In genomic region chr4:108890491-108890890, GRCh38 we compare ENCODE assay signal across 21 cellular contexts.
"Had no signal": no experiment of that assay in that cellular context is flagged by ENCODE, and none has a peak within 500 bp of the region (broad histone marks: within the 10 kb centered on the region; RNA-seq: fewer than 3 reads in every experiment).

No MANE protein-coding gene starts in this region.

- ATAC-seq: activated CD8-positive, alpha-beta T cell treated with anti-CD3 and anti-CD28 coated beads, Interleukin-2, amount 10 ng/mL, durations not matched to agents 7 days and 5 days; effector memory CD8-positive, alpha-beta T cell; left colon; natural killer cell treated with Interleukin-12 subunit alpha and Interleukin-12 subunit beta and Interleukin-15 and Interleukin-18, amount 100 ng/mL, for 72 hours had no signal

- H3K27ac ChIP-seq: brain microvascular endothelial cell, sigmoid colon, stomach, testis had no signal

- H3K9me3 Mint-ChIP-seq: activated B cell treated with CpG ODN at 0.5 μM for 24 hours; central memory CD8-positive, alpha-beta T cell; dendritic cell treated with granulocyte-macrophage colony-stimulating factor and Interleukin-4, amounts not matched to agents 40 ng/mL and 50 ng/mL, for 4 days had no signal

- H3K4me3 Mint-ChIP-seq: activated B cell treated with CpG ODN at 0.5 μM for 24 hours; activated CD4-positive, alpha-beta T cell treated with anti-CD3 and anti-CD28 coated beads, Interleukin-2, amount 10 ng/mL, durations not matched to agents 24 days and 14 days; activated CD8-positive, alpha-beta T cell treated with anti-CD3 and anti-CD28 coated beads, Interleukin-2, amount 10 ng/mL, durations not matched to agents 7 days and 5 days; activated naive CD8-positive, alpha-beta T cell; central memory CD8-positive, alpha-beta T cell; dendritic cell treated with granulocyte-macrophage colony-stimulating factor and Interleukin-4, amounts not matched to agents 40 ng/mL and 50 ng/mL, for 4 days; effector memory CD8-positive, alpha-beta T cell; natural killer cell treated with Interleukin-12 subunit alpha and Interleukin-12 subunit beta and Interleukin-15 and Interleukin-18, amount 100 ng/mL, for 72 hours had no signal

- H3K27ac Mint-ChIP-seq: activated B cell treated with CpG ODN at 0.5 μM for 24 hours; activated CD4-positive, alpha-beta T cell treated with anti-CD3 and anti-CD28 coated beads, Interleukin-2, amount 10 ng/mL, durations not matched to agents 24 days and 14 days; activated CD8-positive, alpha-beta T cell treated with anti-CD3 and anti-CD28 coated beads, Interleukin-2, amount 10 ng/mL, durations not matched to agents 7 days and 5 days; activated naive CD8-positive, alpha-beta T cell; dendritic cell treated with granulocyte-macrophage colony-stimulating factor and Interleukin-4, amounts not matched to agents 40 ng/mL and 50 ng/mL, for 4 days; effector memory CD8-positive, alpha-beta T cell; natural killer cell treated with Interleukin-12 subunit alpha and Interleukin-12 subunit beta and Interleukin-15 and Interleukin-18, amount 100 ng/mL, for 72 hours had no signal

- DNase-seq: activated B cell treated with CpG ODN at 0.5 μM for 24 hours; activated CD4-positive, alpha-beta T cell treated with anti-CD3 and anti-CD28 coated beads, Interleukin-2, amount 10 ng/mL, durations not matched to agents 24 days and 14 days; activated CD8-positive, alpha-beta memory T cell treated with anti-CD3 and anti-CD28 coated beads, Interleukin-2, amount 50 U/mL, for 4 hours; activated CD8-positive, alpha-beta T cell treated with anti-CD3 and anti-CD28 coated beads, Interleukin-2, amount 10 ng/mL, durations not matched to agents 7 days and 5 days; activated gamma-delta T cell; activated T-cell treated with anti-CD3 and anti-CD28 coated beads, Interleukin-2, amount 50 U/mL, for 48 hours; amniotic stem cell; brain microvascular endothelial cell; effector memory CD8-positive, alpha-beta T cell; left colon; mammary epithelial cell; sigmoid colon; stimulated activated CD4-positive, alpha-beta T cell treated with anti-CD3 and anti-CD28 coated beads, Interleukin-12 subunit alpha, Interleukin-12 subunit beta, amount 100 ng/mL, for 4 hours; stimulated activated CD4-positive, alpha-beta T cell treated with anti-CD3 and anti-CD28 coated beads, Interleukin-2, amount 100 ng/mL, for 24 hours; stomach; T-helper 2 cell; testis had no signal

- H3K27me3 Mint-ChIP-seq: activated CD4-positive, alpha-beta T cell treated with anti-CD3 and anti-CD28 coated beads, Interleukin-2, amount 10 ng/mL, durations not matched to agents 24 days and 14 days; dendritic cell treated with granulocyte-macrophage colony-stimulating factor and Interleukin-4, amounts not matched to agents 40 ng/mL and 50 ng/mL, for 4 days had no signal

- H3K9me3 ChIP-seq: sigmoid colon, stomach, testis had no signal

- H3K4me3 ChIP-seq: sigmoid colon, stomach, testis had no signal

- H3K4me1 Mint-ChIP-seq: activated B cell treated with CpG ODN at 0.5 μM for 24 hours; activated CD4-positive, alpha-beta T cell treated with anti-CD3 and anti-CD28 coated beads, Interleukin-2, amount 10 ng/mL, durations not matched to agents 24 days and 14 days; central memory CD8-positive, alpha-beta T cell had no signal

- H3K36me3 Mint-ChIP-seq: activated naive CD8-positive, alpha-beta T cell; natural killer cell treated with Interleukin-12 subunit alpha and Interleukin-12 subunit beta and Interleukin-15 and Interleukin-18, amount 100 ng/mL, for 72 hours had no signal

- H3K27me3 ChIP-seq: brain microvascular endothelial cell, sigmoid colon, stomach, testis had no signal

- H3K36me3 ChIP-seq: brain microvascular endothelial cell, sigmoid colon, stomach had no signal

- H3K4me1 ChIP-seq: sigmoid colon, stomach, testis had no signal
